ENCODE assay signal across 1 cellular context in the genomic region with DNA sequence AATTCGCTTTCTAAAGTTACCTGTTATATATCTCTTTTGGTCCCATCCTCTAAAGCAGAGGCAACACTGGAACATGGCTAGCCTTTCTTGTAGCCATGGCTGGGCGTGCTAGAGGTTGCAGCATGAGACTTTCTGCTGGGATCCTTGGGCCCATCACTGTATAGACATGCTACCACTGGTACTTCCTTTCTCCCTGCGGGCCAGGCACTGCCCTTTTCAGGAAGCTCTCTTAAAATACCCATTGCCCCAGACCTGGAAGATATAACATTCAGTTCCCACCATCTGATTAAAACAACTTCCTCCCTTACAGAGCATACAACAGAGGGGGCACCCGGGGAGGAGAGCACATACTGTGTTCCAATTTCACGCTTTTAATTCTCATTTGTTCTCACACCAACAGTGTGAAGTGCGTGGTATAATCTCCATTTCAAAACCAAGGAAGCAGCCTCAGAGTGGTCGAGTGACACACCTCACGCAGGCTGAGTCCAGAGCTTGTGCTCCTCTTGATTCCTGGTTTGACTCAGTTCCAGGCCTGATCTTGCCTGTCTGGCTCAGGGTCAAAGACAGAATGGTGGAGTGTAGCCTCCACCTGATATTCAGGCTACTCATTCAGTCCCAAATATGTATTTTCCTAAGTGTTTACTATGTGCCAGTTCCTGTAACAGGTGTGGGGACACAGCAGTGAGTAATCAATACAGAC.
TF ChIP-seq lines count a peak whose summit lies in the region.

No MANE protein-coding gene starts in this region.

TF ChIP-seq in GM23338, 12 proteins besides CTCF, POLR2A, EP300 and RAD21:
- TF ChIP-seq ETS1 (IDR thresholded peaks at IDR 0.05) (no peak), STAT1 (IDR thresholded peaks at IDR 0.05; ENCODE audit: unreplicated experiment) (no peak), EZH2 (IDR thresholded peaks at IDR 0.05; ENCODE audit: low read depth, unreplicated experiment) (no peak), CREB1 (CRISPR knock-in tag; IDR thresholded peaks at IDR 0.05; ENCODE audit: low read depth) (no peak), EZH2phosphoT487 (IDR thresholded peaks at IDR 0.05; ENCODE audit: unreplicated experiment) (no peak), NANOG (IDR thresholded peaks at IDR 0.05; ENCODE audit: borderline replicate concordance) (no peak), POLR2AphosphoS5 (IDR thresholded peaks at IDR 0.05; ENCODE audit: low read depth) (no peak), ZNF331 (CRISPR knock-in tag; IDR thresholded peaks at IDR 0.05; ENCODE audit: low read depth) (no peak), JUNB (IDR thresholded peaks at IDR 0.05; ENCODE audit: unreplicated experiment) (no peak), ZNF114 (CRISPR knock-in tag; IDR thresholded peaks at IDR 0.05) (no peak)
- TF ChIP-seq, protein P1, sequence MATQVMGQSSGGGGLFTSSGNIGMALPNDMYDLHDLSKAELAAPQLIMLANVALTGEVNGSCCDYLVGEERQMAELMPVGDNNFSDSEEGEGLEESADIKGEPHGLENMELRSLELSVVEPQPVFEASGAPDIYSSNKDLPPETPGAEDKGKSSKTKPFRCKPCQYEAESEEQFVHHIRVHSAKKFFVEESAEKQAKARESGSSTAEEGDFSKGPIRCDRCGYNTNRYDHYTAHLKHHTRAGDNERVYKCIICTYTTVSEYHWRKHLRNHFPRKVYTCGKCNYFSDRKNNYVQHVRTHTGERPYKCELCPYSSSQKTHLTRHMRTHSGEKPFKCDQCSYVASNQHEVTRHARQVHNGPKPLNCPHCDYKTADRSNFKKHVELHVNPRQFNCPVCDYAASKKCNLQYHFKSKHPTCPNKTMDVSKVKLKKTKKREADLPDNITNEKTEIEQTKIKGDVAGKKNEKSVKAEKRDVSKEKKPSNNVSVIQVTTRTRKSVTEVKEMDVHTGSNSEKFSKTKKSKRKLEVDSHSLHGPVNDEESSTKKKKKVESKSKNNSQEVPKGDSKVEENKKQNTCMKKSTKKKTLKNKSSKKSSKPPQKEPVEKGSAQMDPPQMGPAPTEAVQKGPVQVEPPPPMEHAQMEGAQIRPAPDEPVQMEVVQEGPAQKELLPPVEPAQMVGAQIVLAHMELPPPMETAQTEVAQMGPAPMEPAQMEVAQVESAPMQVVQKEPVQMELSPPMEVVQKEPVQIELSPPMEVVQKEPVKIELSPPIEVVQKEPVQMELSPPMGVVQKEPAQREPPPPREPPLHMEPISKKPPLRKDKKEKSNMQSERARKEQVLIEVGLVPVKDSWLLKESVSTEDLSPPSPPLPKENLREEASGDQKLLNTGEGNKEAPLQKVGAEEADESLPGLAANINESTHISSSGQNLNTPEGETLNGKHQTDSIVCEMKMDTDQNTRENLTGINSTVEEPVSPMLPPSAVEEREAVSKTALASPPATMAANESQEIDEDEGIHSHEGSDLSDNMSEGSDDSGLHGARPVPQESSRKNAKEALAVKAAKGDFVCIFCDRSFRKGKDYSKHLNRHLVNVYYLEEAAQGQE (IDR thresholded peaks at IDR 0.05; ENCODE audit: unreplicated experiment) = no peak
- TF ChIP-seq, protein P2, sequence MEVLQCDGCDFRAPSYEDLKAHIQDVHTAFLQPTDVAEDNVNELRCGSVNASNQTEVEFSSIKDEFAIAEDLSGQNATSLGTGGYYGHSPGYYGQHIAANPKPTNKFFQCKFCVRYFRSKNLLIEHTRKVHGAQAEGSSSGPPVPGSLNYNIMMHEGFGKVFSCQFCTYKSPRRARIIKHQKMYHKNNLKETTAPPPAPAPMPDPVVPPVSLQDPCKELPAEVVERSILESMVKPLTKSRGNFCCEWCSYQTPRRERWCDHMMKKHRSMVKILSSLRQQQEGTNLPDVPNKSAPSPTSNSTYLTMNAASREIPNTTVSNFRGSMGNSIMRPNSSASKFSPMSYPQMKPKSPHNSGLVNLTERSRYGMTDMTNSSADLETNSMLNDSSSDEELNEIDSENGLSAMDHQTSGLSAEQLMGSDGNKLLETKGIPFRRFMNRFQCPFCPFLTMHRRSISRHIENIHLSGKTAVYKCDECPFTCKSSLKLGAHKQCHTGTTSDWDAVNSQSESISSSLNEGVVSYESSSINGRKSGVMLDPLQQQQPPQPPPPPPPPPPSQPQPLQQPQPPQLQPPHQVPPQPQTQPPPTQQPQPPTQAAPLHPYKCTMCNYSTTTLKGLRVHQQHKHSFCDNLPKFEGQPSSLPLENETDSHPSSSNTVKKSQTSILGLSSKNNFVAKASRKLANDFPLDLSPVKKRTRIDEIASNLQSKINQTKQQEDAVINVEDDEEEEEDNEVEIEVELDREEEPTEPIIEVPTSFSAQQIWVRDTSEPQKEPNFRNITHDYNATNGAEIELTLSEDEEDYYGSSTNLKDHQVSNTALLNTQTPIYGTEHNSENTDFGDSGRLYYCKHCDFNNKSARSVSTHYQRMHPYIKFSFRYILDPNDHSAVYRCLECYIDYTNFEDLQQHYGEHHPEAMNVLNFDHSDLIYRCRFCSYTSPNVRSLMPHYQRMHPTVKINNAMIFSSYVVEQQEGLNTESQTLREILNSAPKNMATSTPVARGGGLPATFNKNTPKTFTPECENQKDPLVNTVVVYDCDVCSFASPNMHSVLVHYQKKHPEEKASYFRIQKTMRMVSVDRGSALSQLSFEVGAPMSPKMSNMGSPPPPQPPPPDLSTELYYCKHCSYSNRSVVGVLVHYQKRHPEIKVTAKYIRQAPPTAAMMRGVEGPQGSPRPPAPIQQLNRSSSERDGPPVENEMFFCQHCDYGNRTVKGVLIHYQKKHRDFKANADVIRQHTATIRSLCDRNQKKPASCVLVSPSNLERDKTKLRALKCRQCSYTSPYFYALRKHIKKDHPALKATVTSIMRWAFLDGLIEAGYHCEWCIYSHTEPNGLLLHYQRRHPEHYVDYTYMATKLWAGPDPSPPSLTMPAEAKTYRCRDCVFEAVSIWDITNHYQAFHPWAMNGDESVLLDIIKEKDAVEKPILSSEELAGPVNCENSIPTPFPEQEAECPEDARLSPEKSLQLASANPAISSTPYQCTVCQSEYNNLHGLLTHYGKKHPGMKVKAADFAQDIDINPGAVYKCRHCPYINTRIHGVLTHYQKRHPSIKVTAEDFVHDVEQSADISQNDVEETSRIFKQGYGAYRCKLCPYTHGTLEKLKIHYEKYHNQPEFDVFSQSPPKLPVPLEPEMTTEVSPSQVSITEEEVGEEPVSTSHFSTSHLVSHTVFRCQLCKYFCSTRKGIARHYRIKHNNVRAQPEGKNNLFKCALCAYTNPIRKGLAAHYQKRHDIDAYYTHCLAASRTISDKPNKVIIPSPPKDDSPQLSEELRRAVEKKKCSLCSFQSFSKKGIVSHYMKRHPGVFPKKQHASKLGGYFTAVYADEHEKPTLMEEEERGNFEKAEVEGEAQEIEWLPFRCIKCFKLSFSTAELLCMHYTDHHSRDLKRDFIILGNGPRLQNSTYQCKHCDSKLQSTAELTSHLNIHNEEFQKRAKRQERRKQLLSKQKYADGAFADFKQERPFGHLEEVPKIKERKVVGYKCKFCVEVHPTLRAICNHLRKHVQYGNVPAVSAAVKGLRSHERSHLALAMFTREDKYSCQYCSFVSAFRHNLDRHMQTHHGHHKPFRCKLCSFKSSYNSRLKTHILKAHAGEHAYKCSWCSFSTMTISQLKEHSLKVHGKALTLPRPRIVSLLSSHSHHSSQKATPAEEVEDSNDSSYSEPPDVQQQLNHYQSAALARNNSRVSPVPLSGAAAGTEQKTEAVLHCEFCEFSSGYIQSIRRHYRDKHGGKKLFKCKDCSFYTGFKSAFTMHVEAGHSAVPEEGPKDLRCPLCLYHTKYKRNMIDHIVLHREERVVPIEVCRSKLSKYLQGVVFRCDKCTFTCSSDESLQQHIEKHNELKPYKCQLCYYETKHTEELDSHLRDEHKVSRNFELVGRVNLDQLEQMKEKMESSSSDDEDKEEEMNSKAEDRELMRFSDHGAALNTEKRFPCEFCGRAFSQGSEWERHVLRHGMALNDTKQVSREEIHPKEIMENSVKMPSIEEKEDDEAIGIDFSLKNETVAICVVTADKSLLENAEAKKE (CRISPR knock-in tag; IDR thresholded peaks at IDR 0.05) = no peak
